Comparison of ENCODE assay signal across 1 cellular context in the genomic region with DNA sequence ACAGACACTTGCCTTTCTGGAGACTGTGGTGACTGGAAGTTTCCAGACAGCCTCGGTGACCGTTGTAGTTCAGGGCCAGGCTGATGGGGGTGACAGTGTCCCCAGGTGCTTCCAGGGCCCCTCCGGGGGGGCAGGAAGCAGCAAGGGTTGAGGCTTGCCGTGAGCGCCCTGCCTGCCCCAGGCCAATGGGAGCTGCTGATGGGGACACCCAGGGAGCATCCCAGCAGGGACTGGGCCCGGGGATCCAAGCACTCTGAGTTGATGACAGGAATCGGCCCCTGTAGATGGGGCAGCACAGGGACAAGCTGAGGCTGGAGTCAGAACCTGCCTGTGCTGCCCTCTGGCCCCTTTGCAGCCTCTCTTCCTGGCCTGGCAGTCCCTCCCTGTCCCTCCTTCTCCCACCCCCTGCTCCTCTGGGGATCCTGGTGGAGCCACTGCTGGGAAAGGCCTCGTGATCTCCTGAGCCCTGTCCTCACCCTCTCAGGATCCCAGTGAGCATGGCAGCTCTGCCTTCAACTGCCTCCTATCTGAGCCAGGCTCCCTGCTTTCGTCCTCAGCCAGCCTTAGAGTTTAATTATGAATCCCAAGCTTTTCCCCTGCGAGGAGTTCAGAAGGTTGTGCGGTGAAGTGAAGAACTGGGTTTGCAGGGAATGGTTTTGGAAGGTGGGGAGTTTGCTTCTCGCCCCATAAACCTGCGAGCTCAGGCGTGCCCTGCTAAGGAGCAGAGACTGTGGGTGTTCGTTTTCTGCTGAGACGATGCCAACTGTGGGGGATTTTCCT.
TF ChIP-seq lines count a peak whose summit lies in the region.

No MANE protein-coding gene starts in this region.

TF ChIP-seq in HepG2, 621 proteins besides CTCF, POLR2A, EP300 and RAD21 (continued from another document):
- TF ChIP-seq YY1 (IDR thresholded peaks at IDR 0.05; ENCODE audit: insufficient read depth, insufficient replicate concordance, low read depth, low read length), result no peak
